Comparison of ENCODE assay signal across 8 cellular contexts in the genomic region with DNA sequence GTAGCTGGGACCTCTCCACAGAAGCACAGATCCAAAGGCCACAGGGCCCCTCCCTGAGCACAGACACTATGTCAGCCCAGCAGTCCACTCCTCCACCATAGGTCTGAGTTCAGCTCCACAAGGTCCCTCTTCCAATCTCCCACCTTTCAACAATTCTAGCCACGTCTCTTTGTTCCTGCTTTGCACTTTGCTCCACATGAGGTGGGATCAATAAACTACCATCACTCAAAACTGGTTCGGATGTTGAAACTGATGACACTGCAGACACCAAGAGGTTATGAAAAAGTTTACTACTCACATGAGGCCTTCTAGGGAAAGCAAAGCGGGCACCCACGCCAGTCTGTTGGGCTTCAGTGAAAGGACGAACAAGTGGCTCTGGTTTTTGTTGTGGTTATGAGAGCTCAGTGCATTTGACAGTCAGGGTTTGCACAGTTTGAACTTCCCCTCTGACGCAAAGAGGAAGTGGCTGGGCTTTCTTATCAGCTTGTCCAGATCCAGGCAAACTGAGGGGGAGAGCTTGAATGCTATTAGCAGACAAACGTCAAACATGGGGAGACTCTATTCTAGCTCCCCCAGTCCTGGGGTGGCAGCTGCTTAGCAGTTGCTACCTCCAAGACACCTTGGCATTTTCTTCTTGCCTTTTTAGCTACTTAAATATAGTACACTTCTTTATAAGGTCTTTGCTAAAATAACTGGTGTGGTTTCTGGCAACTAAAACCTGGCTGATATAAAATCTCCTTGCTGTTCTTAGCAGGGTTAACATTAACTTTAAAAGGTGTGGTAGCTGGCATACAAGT. TPM values are rescaled to one million over a fixed set of nuclear protein-coding genes. Genes with fewer than 3 reads are reported as not detected.
DNase-seq lines count a peak whose midpoint lies in the region; ATAC-seq and TF ChIP-seq lines count a peak whose summit lies in the region.

No MANE protein-coding gene starts in this region.

- H3K9me2 ChIP-seq in Loucy (replicated peaks; ENCODE audit: low read depth, low read length), result no peaks in the 10 kb centered on the region; the same call in 1 of the 2 replicates

- no peaks in the 10 kb centered on the region for H3K27me3 ChIP-seq in BLaER1 treated with 17β-estradiol and CSF1 and Interleukin-3, amounts not matched to agents 10 nM and 100 nM
- H3K27me3 ChIP-seq in Loucy (ENCODE audit: insufficient read depth, low read length, poor library complexity, severe bottlenecking), result no peaks in the 10 kb centered on the region
- no peaks in the 10 kb centered on the region for H3K27me3 ChIP-seq in gastroesophageal sphincter
- no peaks in the 10 kb centered on the region for H3K27me3 ChIP-seq in uterus

- H3K9ac ChIP-seq in BLaER1 treated with 17β-estradiol and CSF1 and Interleukin-3, amounts not matched to agents 10 nM and 100 nM, result peak overlapping the region; percentile 75 to 89 (median 81)
- peak overlapping the region; percentile 81 for H3K9ac ChIP-seq in Loucy (ENCODE audit: low read depth, low read length, poor library complexity, severe bottlenecking)

- intact Hi-C loops in uterus (cut with DNase I; ENCODE audit: low total_unique reads), result no loop called here

- H3K79me2 ChIP-seq in Loucy (ENCODE audit: insufficient read depth, low read length), result peaks cover 12% of the 10 kb centered on the region; the same call in 1 of the 2 replicates

- H3K4me3 ChIP-seq in BLaER1 treated with 17β-estradiol and CSF1 and Interleukin-3, amounts not matched to agents 10 nM and 100 nM, result peak overlapping the region in 9 of 10 experiments; percentile 20 to 70 (median 53); a peak in 16 of 20 replicates
- H3K4me3 ChIP-seq in Loucy (ENCODE audit: low read length, poor library complexity, severe bottlenecking) (peak overlapping the region; percentile 77), gastroesophageal sphincter (peak overlapping the region in 1 of 2 donors; percentile 18), uterus (no peak overlapping the region)

- peak; percentile 12 for DNase-seq in activated T-cell treated with anti-CD3 and anti-CD28 coated beads for 1 hour (ENCODE audit: low read depth)
- DNase-seq in renal cortical epithelial cell (ENCODE audit: low read depth), result peak; percentile 30
- peak; percentile 59 to 72 for DNase-seq in uterus
- DNase-seq in kidney glomerular epithelial cell (lab: John Stamatoyannopoulos, UW), result no peak

- ATAC-seq in GM21423 (IDR thresholded peaks at IDR 0.05; ENCODE audit: unreplicated experiment) (peak; percentile 95), gastroesophageal sphincter (peak; percentile 80)

- no peak for TF ChIP-seq CTCF in Loucy (conservative IDR thresholded peaks at IDR 0.05; ENCODE audit: low read length)
- TF ChIP-seq CTCF in gastroesophageal sphincter (IDR thresholded peaks at IDR 0.05), result no peak
- TF ChIP-seq CTCF in uterus (IDR thresholded peaks at IDR 0.05), result no peak

- TF ChIP-seq POLR2A in gastroesophageal sphincter (IDR thresholded peaks at IDR 0.05) (peak in 1 of 2 donors; percentile 50), uterus (IDR thresholded peaks at IDR 0.05) (no peak)

- H2AFZ ChIP-seq in Loucy (ENCODE audit: low read length), result peak overlapping the region; percentile 39; the same call in 1 of the 2 replicates

- H3K4me2 ChIP-seq in BLaER1 treated with 17β-estradiol and CSF1 and Interleukin-3, amounts not matched to agents 10 nM and 100 nM, result peak overlapping the region; percentile 72 to 95 (median 86)
- H3K4me2 ChIP-seq in Loucy (ENCODE audit: low read depth, low read length, poor library complexity, severe bottlenecking), result peak overlapping the region; percentile 89

- H4K20me1 ChIP-seq in BLaER1 treated with 17β-estradiol and CSF1 and Interleukin-3, amounts not matched to agents 10 nM and 100 nM, result no peaks in the 10 kb centered on the region
- H4K20me1 ChIP-seq in Loucy (ENCODE audit: insufficient read depth, low read length, poor library complexity, severe bottlenecking), result no peaks in the 10 kb centered on the region

- WGBS in gastroesophageal sphincter (ENCODE audit: low coverage in 1 of 2), 2 donors, result 11 to 56% methylated on average over 2 to 7 of the region's 7 CpGs

- peaks cover 16 to 48% (median 38%) of the 10 kb centered on the region in 11 experiments for H3K36me3 ChIP-seq in BLaER1 treated with 17β-estradiol and CSF1 and Interleukin-3, amounts not matched to agents 10 nM and 100 nM
- H3K36me3 ChIP-seq in Loucy (ENCODE audit: insufficient read depth, low read length) (peaks cover 7% of the 10 kb centered on the region; the same call in 1 of the 2 replicates), gastroesophageal sphincter (peaks cover 0 to 29% of the 10 kb centered on the region in 2 donors), uterus (no peaks in the 10 kb centered on the region)

- H3K4me1 ChIP-seq in BLaER1 treated with 17β-estradiol and CSF1 and Interleukin-3, amounts not matched to agents 10 nM and 100 nM, result peaks cover 26 to 65% (median 39%) of the 10 kb centered on the region in 10 experiments
- H3K4me1 ChIP-seq in Loucy (ENCODE audit: insufficient read depth, low read length, poor library complexity, severe bottlenecking) (peaks cover 58% of the 10 kb centered on the region), gastroesophageal sphincter (peaks cover 0 to 24% (median 8%) of the 10 kb centered on the region in 3 donors), uterus (peaks cover 0 to 3% of the 10 kb centered on the region in 2 donors)

- H3F3A ChIP-seq in Loucy (ENCODE audit: low read depth), result peaks cover 22% of the 10 kb centered on the region

- peaks cover 0 to 43% (median 3%) of the 10 kb centered on the region in 11 experiments; a peak in 6 of 22 replicates for H3K9me3 ChIP-seq in BLaER1 treated with 17β-estradiol and CSF1 and Interleukin-3, amounts not matched to agents 10 nM and 100 nM (replicated peaks in 1 of 11)
- H3K9me3 ChIP-seq in Loucy (ENCODE audit: insufficient read depth, low read depth, low read length), result no peaks in the 10 kb centered on the region
- no peaks in the 10 kb centered on the region for H3K9me3 ChIP-seq in gastroesophageal sphincter
- H3K9me3 ChIP-seq in uterus, result no peaks in the 10 kb centered on the region

- TF ChIP-seq EP300 in gastroesophageal sphincter (IDR thresholded peaks at IDR 0.05), result no peak

- H3K27ac ChIP-seq in BLaER1 treated with 17β-estradiol and CSF1 and Interleukin-3, amounts not matched to agents 10 nM and 100 nM, result peak overlapping the region; percentile 88 to 98 (median 93)
- H3K27ac ChIP-seq in gastroesophageal sphincter (peak overlapping the region; percentile 73 to 88 (median 80)), uterus (peak overlapping the region; percentile 75 to 85)

RNA-seq across cellular contexts. Expression of a gene that starts 37.8 kb away (rescaled TPM):
- total RNA-seq in gastroesophageal sphincter (10 to 100 TPM in 3 of 4 donors, 1 to 10 TPM in 1; 8.9 to 15.2 (median 12.6) TPM), renal cortical epithelial cell (4.0 and 17.9 TPM in 2 replicates), uterus (10 to 100 TPM in 2 of 4 donors, 1 to 10 TPM in 2; 5.3 to 35.6 (median 19.8) TPM)

Comparison
In these comparisons a context has a peak if more than half of its experiments do, and no peak if none do; other contexts are left out.
1. H3K4me3 ChIP-seq: peak in BLaER1 treated with 17β-estradiol and CSF1 and Interleukin-3, amounts not matched to agents 10 nM and 100 nM (9 of 10) and Loucy (single experiment); none in uterus (0 of 2).
2. Peak in every context shown above with its lines, with median percentiles within 50 percentile points of each other: H3K27ac ChIP-seq.